8 cellular contexts compared by ENCODE assay signal in genomic region chr10:117175215-117175900, GRCh38. TPM values are rescaled to one million over a fixed set of nuclear protein-coding genes. Genes with fewer than 3 reads are reported as not detected.
DNase-seq lines count a peak whose midpoint lies in the region; ATAC-seq, FAIRE-seq and TF ChIP-seq lines count a peak whose summit lies in the region.

No MANE protein-coding gene starts in this region.

- H3K9me3 ChIP-seq in A549 (no peaks in the 10 kb centered on the region), Peyer's patch (no peaks in the 10 kb centered on the region), muscle layer of colon (ENCODE audit: low read length) (no peaks in the 10 kb centered on the region), uterus (no peaks in the 10 kb centered on the region)

- CTCF ChIA-PET in A549 (lab: Yijun Ruan, JAX), result interaction anchor here (0.6 to 19.7 kb wide), 76 partner anchors 9 to 549 kb away, joined by 3 to 1061 read pairs (median 5); partner anchors contain the start of genes ENO4, HSPA12A, KCNK18 and SHTN1

- TF ChIP-seq POLR2A in A549 (IDR thresholded peaks at IDR 0.05; ENCODE audit: low read length) (no peak), Peyer's patch (IDR thresholded peaks at IDR 0.05) (no peak), uterus (IDR thresholded peaks at IDR 0.05) (no peak)

- peak in 1 of 2 experiments; percentile 24 for DNase-seq in A549 (ENCODE audit: low read depth in 1 of 2, low spot score in 1 of 2)
- peak in 2 of 3 donors; percentile 55 to 56 for DNase-seq in Peyer's patch
- DNase-seq in effector CD8-positive, alpha-beta T cell (lab: John Stamatoyannopoulos, UW), result peak; percentile 25
- no peak for DNase-seq in uterus
- DNase-seq in NCI-H2029 (lab: John Stamatoyannopoulos, UW), result no peak

- H3K4me1 ChIP-seq in A549, result 0 out of 3 replicates have a peak, but pooled peaks cover 4% of the 10 kb centered on the region
- peaks cover 0 to 16% (median 0%) of the 10 kb centered on the region in 4 donors for H3K4me1 ChIP-seq in Peyer's patch
- H3K4me1 ChIP-seq in muscle layer of colon (ENCODE audit: insufficient read depth, low read length), result peaks cover 13% of the 10 kb centered on the region
- H3K4me1 ChIP-seq in uterus, result no peaks in the 10 kb centered on the region

- H3K36me3 ChIP-seq in Peyer's patch (no peaks in the 10 kb centered on the region), muscle layer of colon (ENCODE audit: insufficient read depth, low read length) (no peaks in the 10 kb centered on the region), uterus (no peaks in the 10 kb centered on the region)

- peak overlapping the region; percentile 96 for H3K4me2 ChIP-seq in A549

- POLR2A ChIA-PET in A549 (lab: Yijun Ruan, JAX), result interaction anchor here (0.6 to 1.4 kb wide), 3 partner anchors 9 to 432 kb away, joined by 3 to 8 read pairs (median 4); no protein-coding TSS in a partner anchor

- TF ChIP-seq RAD21 in A549 (conservative IDR thresholded peaks at IDR 0.05 in 1 of 2, IDR thresholded peaks at IDR 0.05 in 1 of 2), result no peak; a peak in 1 of 5 replicates

- H3K27ac ChIP-seq in A549 (peak overlapping the region; percentile 9 to 59; a peak in 3 of 6 replicates), Peyer's patch (no peak overlapping the region), muscle layer of colon (ENCODE audit: low read depth, low read length) (no peak overlapping the region), uterus (no peak overlapping the region)

- peak overlapping the region; percentile 55 for H3K4me3 ChIP-seq in A549
- peak overlapping the region; percentile 18 to 53 (median 43) for H3K4me3 ChIP-seq in Peyer's patch
- H3K4me3 ChIP-seq in muscle layer of colon (ENCODE audit: low read depth in 1 of 2, low read length in 2 of 2), result peak overlapping the region; percentile 42 to 62
- peak overlapping the region; percentile 26 to 38 for H3K4me3 ChIP-seq in uterus

- TF ChIP-seq EP300 in A549 (IDR thresholded peaks at IDR 0.05), result no peak

- ATAC-seq in A549 (peak; percentile 72 to 85), GM18498 (IDR thresholded peaks at IDR 0.05; ENCODE audit: unreplicated experiment) (peak; percentile 44), HG02884 (IDR thresholded peaks at IDR 0.05; ENCODE audit: unreplicated experiment) (peak; percentile 25)

- intact Hi-C loops in uterus (cut with DNase I; ENCODE audit: low total_unique reads), result loop anchor here (10.0 kb wide), 2 partner anchors 381 to 491 kb away; no protein-coding TSS in a partner anchor

- TF ChIP-seq CTCF in A549 (IDR thresholded peaks at IDR 0.05) (no peak), Peyer's patch (IDR thresholded peaks at IDR 0.05) (peak in 1 of 6 experiments; percentile 11), uterus (IDR thresholded peaks at IDR 0.05) (no peak)

- H3K9ac ChIP-seq in muscle layer of colon (ENCODE audit: low read length), result no peak overlapping the region

- 2% methylated on average over 25 of the region's 46 CpGs for WGBS in A549 (ENCODE audit: missing lambda C conversion rate)

- FAIRE-seq in A549 (lab: Jason Lieb, UNC), result no peak

- peaks cover 0 to 17% of the 10 kb centered on the region in 2 donors for H3K27me3 ChIP-seq in Peyer's patch
- peaks cover 24 to 30% of the 10 kb centered on the region in 2 donors for H3K27me3 ChIP-seq in muscle layer of colon (ENCODE audit: control insufficient read depth in 1 of 2, insufficient read depth in 2 of 2, low read length in 2 of 2)
- H3K27me3 ChIP-seq in uterus, result peaks cover 0 to 24% of the 10 kb centered on the region in 2 donors

TF ChIP-seq in A549, 52 proteins besides CTCF, POLR2A, EP300 and RAD21:
- TF ChIP-seq ZFP36 (IDR thresholded peaks at IDR 0.05; ENCODE audit: borderline replicate concordance, partially characterized antibody), result no peak
- TF ChIP-seq MAX (IDR thresholded peaks at IDR 0.05), result peak; percentile 5

RNA-seq across cellular contexts. Expression of gene KCNK18, which starts 21.9 kb away (rescaled TPM):
- polyA plus RNA-seq in A549 (2011; rRNA removed), result not detected in 2 replicates
- polyA plus RNA-seq in A549 (2012; cell fraction: cytosol; rRNA removed), result not detected in 2 replicates
- not detected in 2 replicates for polyA plus RNA-seq in A549 (2012; cell fraction: nucleus; rRNA removed)
- not detected in 3 replicates for polyA plus RNA-seq in A549 (2017; fragmentation: RNase III; extraction: RNeasy Plus Mini Kit Qiagen cat#74134 plus additional on column Dnase treatment)
- not detected in 2 replicates for polyA minus RNA-seq in A549 (2011; rRNA and poly(A)+ RNA removed)
- total RNA-seq in Peyer's patch, result not detected
- not detected for total RNA-seq in uterus

RNA-seq across cellular contexts. Expression of gene VAX1, which starts 37.3 kb away (rescaled TPM):
- 0.60 and 0.70 TPM in 2 replicates for polyA plus RNA-seq in A549 (2011; rRNA removed)
- 0.73 and 1.0 TPM in 2 replicates for polyA plus RNA-seq in A549 (2012; cell fraction: cytosol; rRNA removed)
- polyA plus RNA-seq in A549 (2012; cell fraction: nucleus; rRNA removed), result 1.3 and 1.5 TPM in 2 replicates
- 0.54 to 0.71 TPM (median 0.68 TPM) in 3 replicates for polyA plus RNA-seq in A549 (2017; fragmentation: RNase III; extraction: RNeasy Plus Mini Kit Qiagen cat#74134 plus additional on column Dnase treatment)
- polyA minus RNA-seq in A549 (2011; rRNA and poly(A)+ RNA removed), result 0.33 and 0.44 TPM in 2 replicates
- not detected for total RNA-seq in Peyer's patch
- not detected for total RNA-seq in uterus

Comparison
In these comparisons a context has a peak if more than half of its experiments do, and no peak if none do; other contexts are left out.
1. ATAC-seq: peak in every context shown above with its lines; median percentile 78 in A549; 44 in GM18498; 25 in HG02884.
2. DNase-seq: peak in Peyer's patch (2 of 3) and effector CD8-positive, alpha-beta T cell (single experiment); none in uterus (0 of 2) and NCI-H2029 (single experiment).
3. H3K27ac ChIP-seq: peak in A549 (2 of 2); none in Peyer's patch (0 of 4), muscle layer of colon (single experiment) and uterus (0 of 2).
4. Peak in every context shown above with its lines, with median percentiles within 50 percentile points of each other: H3K4me3 ChIP-seq.